ENCODE assay signal across 14 cellular contexts in the genomic region with DNA sequence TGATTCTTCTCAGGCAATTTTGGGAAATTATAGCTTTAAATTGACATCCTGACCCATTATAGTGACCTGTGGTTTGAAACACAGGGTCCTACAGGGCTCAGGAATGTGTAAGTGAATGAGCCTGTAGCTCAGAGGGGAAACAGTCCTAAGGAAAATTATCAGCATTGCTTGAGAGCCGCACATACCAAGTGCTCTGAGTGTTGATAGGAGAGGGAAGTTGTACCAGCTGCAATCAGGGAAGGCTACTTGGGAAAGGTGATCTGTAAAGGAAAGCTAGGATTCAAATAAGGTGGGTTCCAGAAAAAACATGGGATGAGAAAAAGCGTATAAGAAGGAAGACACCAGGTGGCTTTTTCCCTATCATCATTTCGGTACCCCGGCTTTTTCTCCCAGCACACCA.
"Had no signal": no experiment of that assay in that cellular context is flagged by ENCODE, and none has a peak within 500 bp of the region (broad histone marks: within the 10 kb centered on the region; RNA-seq: fewer than 3 reads in every experiment).

No MANE protein-coding gene starts in this region.

- H3K9me3 Mint-ChIP-seq: stimulated activated effector memory CD8-positive, alpha-beta T cell treated with anti-CD3 and anti-CD28 coated beads, Interleukin-12 subunit alpha, Interleukin-12 subunit beta, amount 100 ng/mL, for 72 hours; T-helper 2 cell treated with Interferon-gamma antibody and Interleukin-4, amounts not matched to agents 5 μg/mL and 100 μg/mL, for 36 hours had no signal

- H3K36me3 ChIP-seq: ascending aorta, right lobe of liver, thyroid gland, vagina had no signal

- H3K9me3 ChIP-seq: ascending aorta, psoas muscle, right lobe of liver, thyroid gland, vagina had no signal

- H3K27me3 ChIP-seq: ascending aorta, right lobe of liver, thyroid gland, vagina had no signal

- H3K4me3 ChIP-seq: ascending aorta, psoas muscle, right lobe of liver, thyroid gland, vagina had no signal

- FAIRE-seq: colon had no signal

- H3K27ac Mint-ChIP-seq: stimulated activated effector memory CD8-positive, alpha-beta T cell treated with anti-CD3 and anti-CD28 coated beads, Interleukin-12 subunit alpha, Interleukin-12 subunit beta, amount 100 ng/mL, for 72 hours; T-helper 2 cell treated with Interferon-gamma antibody and Interleukin-4, amounts not matched to agents 5 μg/mL and 100 μg/mL, for 36 hours had no signal

- ATAC-seq: esophagus mucosa; psoas muscle; stimulated activated effector memory CD8-positive, alpha-beta T cell treated with anti-CD3 and anti-CD28 coated beads, Interleukin-12 subunit alpha, Interleukin-12 subunit beta, amount 100 ng/mL, for 72 hours had no signal

- H3K4me3 Mint-ChIP-seq: stimulated activated effector memory CD8-positive, alpha-beta T cell treated with anti-CD3 and anti-CD28 coated beads, Interleukin-12 subunit alpha, Interleukin-12 subunit beta, amount 100 ng/mL, for 72 hours; T-helper 2 cell treated with Interferon-gamma antibody and Interleukin-4, amounts not matched to agents 5 μg/mL and 100 μg/mL, for 36 hours had no signal

- H3K27ac ChIP-seq: ascending aorta, psoas muscle, right lobe of liver, thyroid gland, vagina had no signal

- DNase-seq: activated naive CD4-positive, alpha-beta T cell; activated T-cell treated with anti-CD3 and anti-CD28 coated beads for 4 hours; hippocampal formation; kidney glomerular epithelial cell; psoas muscle; stimulated activated CD4-positive, alpha-beta T cell treated with anti-CD3 and anti-CD28 coated beads, Interleukin-1b, Interleukin-23, amount 100 ng/mL, for 48 hours; thyroid gland had no signal
